In the genomic region with DNA sequence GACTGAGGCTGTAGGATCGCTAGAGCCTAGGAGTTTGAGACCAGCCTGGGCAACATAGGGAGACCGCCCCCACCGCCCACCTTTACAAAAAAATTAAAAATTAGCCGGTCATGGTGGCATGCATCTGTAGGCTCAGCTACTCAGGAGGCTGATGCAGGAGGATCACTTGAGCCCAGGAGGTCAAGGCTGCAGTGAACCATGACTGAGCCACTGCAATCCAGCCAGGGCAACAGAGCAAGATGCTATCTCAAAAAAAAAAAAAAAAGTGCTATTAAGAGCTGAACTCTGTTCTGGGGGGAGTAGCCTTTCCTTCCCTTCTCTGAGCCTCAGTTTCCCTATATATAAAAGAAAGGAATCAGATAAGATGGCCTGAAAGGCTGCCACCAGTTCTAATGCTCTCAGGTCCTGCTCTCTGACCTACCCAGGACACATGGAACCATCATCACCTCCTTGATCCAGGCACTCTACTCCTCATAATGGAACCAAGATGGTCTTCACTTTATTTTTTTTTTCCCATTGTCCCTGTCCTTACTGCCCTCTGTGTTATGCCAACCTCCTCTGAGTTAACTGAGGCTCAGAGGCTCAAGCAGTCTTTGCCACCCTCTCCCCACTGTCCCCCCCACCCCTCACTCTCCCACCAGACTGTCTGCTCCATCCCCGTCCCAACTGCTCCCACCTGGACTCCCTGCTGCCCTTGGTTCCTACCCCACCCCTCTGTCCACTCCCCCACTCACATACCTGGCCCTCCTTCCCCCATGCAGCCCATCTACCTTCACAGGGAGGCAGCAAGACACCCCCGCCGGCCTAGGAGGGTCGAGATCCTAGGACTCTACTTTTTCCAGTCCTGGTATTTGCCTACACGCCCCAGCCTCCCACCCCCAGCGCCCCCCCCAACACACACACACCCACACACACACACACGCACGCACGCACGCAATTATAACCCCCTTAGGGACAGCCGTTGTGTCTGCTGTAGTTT, we compare ENCODE assay signal across 9 cellular contexts. TPM values are rescaled to one million over a fixed set of nuclear protein-coding genes. Genes with fewer than 3 reads are reported as not detected.
A peak's percentile ranks its signal among the peaks of the same experiment; 100 is the strongest.
DNase-seq lines count a peak whose midpoint lies in the region; TF ChIP-seq lines count a peak whose summit lies in the region.
"Had no signal": no experiment of that assay in that cellular context is flagged by ENCODE, and none has a peak within 500 bp of the region (broad histone marks: within the 10 kb centered on the region; RNA-seq: fewer than 3 reads in every experiment).

No MANE protein-coding gene starts in this region.

- DNase-seq in A673 (ENCODE audit: low spot score) (no peak), mammary epithelial cell (no peak), dermis blood vessel endothelial cell (no peak), NCI-H748 treated with DMSO at 0.1 percent for 48 hours (lab: John Stamatoyannopoulos, UW) (no peak), LoVo (ENCODE audit: low spot score) (no peak), ureter (ENCODE audit: low spot score) (no peak)

- peaks cover 2% of the 10 kb centered on the region for H3K36me3 Mint-ChIP-seq in IgD-negative memory B cell

- 54% methylated on average over 9 of the region's 15 CpGs for WGBS in mammary epithelial cell (ENCODE audit: low coverage, missing lambda C conversion rate)

- in situ Hi-C loops in mammary epithelial cell (cut with MboI; ENCODE audit: low sequenced_read_pairs in 2 of 2): loop anchor here (5.0 to 25.0 kb wide), 7 partner anchors 90 to 1053 kb away; a partner anchor contains a TSS

- H3K27me3 ChIP-seq in A673 (replicated peaks; ENCODE audit: insufficient read depth, low read depth, low read length, poor library complexity) (no peaks in the 10 kb centered on the region), mammary epithelial cell (ENCODE audit: insufficient read depth, low read length) (no peaks in the 10 kb centered on the region), muscle layer of duodenum (ENCODE audit: low read depth, low read length) (no peaks in the 10 kb centered on the region)

- H3K4me3 ChIP-seq in A673 (ENCODE audit: low read depth, low read length, poor library complexity, severe bottlenecking) (peak overlapping the region; percentile 43), mammary epithelial cell (replicated peaks in 1 of 3; ENCODE audit: insufficient read depth in 1 of 3, low read depth in 2 of 3, low read length in 3 of 3) (peak overlapping the region in 2 of 3 experiments; percentile 34 to 37), muscle layer of duodenum (ENCODE audit: low read depth in 1 of 2, low read length in 2 of 2) (peak overlapping the region; percentile 64 to 81)

- CTCF ChIA-PET in A673 (lab: Charles Lee) (interaction anchor here (1.0 to 2.8 kb wide), 5 partner anchors 16 to 861 kb away, joined by 3 to 14 read pairs (median 6); no protein-coding TSS in a partner anchor), mammary epithelial cell (lab: Charles Lee; ENCODE audit: low non-redundant PET) (interaction anchor here (0.6 to 1.4 kb wide), 5 partner anchors 13 to 245 kb away, joined by 3 to 8 read pairs (median 3); a partner anchor contains a TSS)

- peak overlapping the region; percentile 81 for H2AFZ ChIP-seq in mammary epithelial cell (ENCODE audit: low read depth, low read length)

- BruUV-seq in A673 (replicated peaks; lab: Mats Ljungman, UMichigan) (no TSS peak), mammary epithelial cell (replicated peaks; lab: Mats Ljungman, UMichigan) (no TSS peak)

- no peak for TF ChIP-seq CTCF in A673 (conservative IDR thresholded peaks at IDR 0.05; ENCODE audit: low read depth, low read length)
- TF ChIP-seq CTCF in mammary epithelial cell (conservative IDR thresholded peaks at IDR 0.05 in 1 of 2, IDR thresholded peaks at IDR 0.05 in 1 of 2; ENCODE audit: extremely low read depth in 1 of 2, insufficient read depth in 1 of 2, low read depth in 1 of 2, low read length in 2 of 2): no peak

- H3K27me3 Mint-ChIP-seq in IgD-negative memory B cell: peaks cover 2% of the 10 kb centered on the region

- no peaks in the 10 kb centered on the region for H3K79me2 ChIP-seq in mammary epithelial cell (ENCODE audit: insufficient read depth, low read length)

- dilution Hi-C loops in mammary epithelial cell (cut with HindIII; ENCODE audit: low sequenced_read_pairs): no loop called here

- peak overlapping the region; percentile 85 to 97 (median 91) for H3K4me3 Mint-ChIP-seq in IgD-negative memory B cell

- peak overlapping the region; percentile 83 for H3K4me2 ChIP-seq in mammary epithelial cell (ENCODE audit: insufficient read depth, low read depth, low read length)

- no peaks in the 10 kb centered on the region for H3K36me3 ChIP-seq in A673 (ENCODE audit: insufficient read depth, low read length, poor library complexity, severe bottlenecking)
- no peaks in the 10 kb centered on the region for H3K36me3 ChIP-seq in mammary epithelial cell (ENCODE audit: insufficient read depth, low read length)
- no peaks in the 10 kb centered on the region for H3K36me3 ChIP-seq in muscle layer of duodenum (ENCODE audit: control insufficient read depth in 1 of 2, insufficient read depth in 2 of 2, low read length in 2 of 2)

- H3K9me3 ChIP-seq in A673 (ENCODE audit: low read depth, low read length, poor library complexity, severe bottlenecking) (no peaks in the 10 kb centered on the region), mammary epithelial cell (replicated peaks; ENCODE audit: insufficient read depth, low read length) (no peaks in the 10 kb centered on the region), muscle layer of duodenum (ENCODE audit: control insufficient read depth in 1 of 2, low read length in 2 of 2) (no peaks in the 10 kb centered on the region)

- H3K4me1 ChIP-seq in A673 (ENCODE audit: insufficient read depth, low read length, poor library complexity, severe bottlenecking) (peaks cover 5% of the 10 kb centered on the region), mammary epithelial cell (ENCODE audit: insufficient read depth, low read length) (peaks cover 55% of the 10 kb centered on the region), muscle layer of duodenum (ENCODE audit: control insufficient read depth in 1 of 2, insufficient read depth in 2 of 2, low read length in 2 of 2) (peaks cover 5 to 8% of the 10 kb centered on the region in 2 donors)

- no peaks in the 10 kb centered on the region for H4K20me1 ChIP-seq in mammary epithelial cell (ENCODE audit: insufficient read depth, low read length)

- no peak overlapping the region for H3K9ac ChIP-seq in mammary epithelial cell (ENCODE audit: insufficient read depth, low read length)

- peak overlapping the region; percentile 92 to 99 (median 99) for H3K27ac Mint-ChIP-seq in IgD-negative memory B cell

- H3K9me3 Mint-ChIP-seq in IgD-negative memory B cell: no peaks in the 10 kb centered on the region

- intact Hi-C loops in A673 (cut with micrococcal nuclease; ENCODE audit: unreplicated experiment) (loop anchor here (5.0 kb wide), 2 partner anchors 518 to 808 kb away; a partner anchor contains a TSS), mammary epithelial cell (cut with micrococcal nuclease) (loop anchor here (5.0 kb wide), 1 partner anchor 168 kb away; no protein-coding TSS in a partner anchor)

- H3K4me1 Mint-ChIP-seq in IgD-negative memory B cell: peaks cover 25 to 26% (median 26%) of the 10 kb centered on the region in 3 donors

- POLR2A ChIA-PET in A673 (lab: Charles Lee; ENCODE audit: low non-redundant PET): no interaction called here

- H3K27ac ChIP-seq in A673 (ENCODE audit: low read depth, low read length, poor library complexity, severe bottlenecking): no peak overlapping the region
- H3K27ac ChIP-seq in mammary epithelial cell (ENCODE audit: insufficient read depth, low read depth, low read length): peak overlapping the region; percentile 68
- peak overlapping the region; percentile 78 for H3K27ac ChIP-seq in muscle layer of duodenum (ENCODE audit: low read length)

RNA-seq across cellular contexts. Expression of a gene that starts 23.8 kb away (rescaled TPM):
- total RNA-seq in A673 (2021) (504 and 524 TPM in 2 replicates), mammary epithelial cell (100 to 1,000 TPM in 1 of 2 donors, 10 to 100 TPM in 1; 78.9 to 981 TPM), dermis blood vessel endothelial cell (93.3 and 128 TPM in 2 replicates), ureter (1,012 TPM)
- polyA plus RNA-seq in IgD-negative memory B cell (1,505 TPM), mammary epithelial cell (108 TPM)
- polyA minus RNA-seq in mammary epithelial cell: 399 TPM

RNA-seq across cellular contexts. Expression of a gene that starts 40.5 kb away (rescaled TPM):
- total RNA-seq in A673 (2021) (54.1 and 82.2 TPM in 2 replicates), mammary epithelial cell (over 10,000 TPM; 10,365 to 24,723 TPM), dermis blood vessel endothelial cell (2.0 and 3.7 TPM in 2 replicates), ureter (223 TPM)
- polyA plus RNA-seq in IgD-negative memory B cell (not detected), mammary epithelial cell (8,957 TPM)
- 6,693 TPM for polyA minus RNA-seq in mammary epithelial cell
- total RNA-seq: lung microvascular endothelial cell had no signal

RNA-seq across cellular contexts. Expression of a gene that starts 47.3 kb away (rescaled TPM):
- total RNA-seq in A673 (2021) (not detected in 2 replicates), mammary epithelial cell (1 to 10 TPM in 1 of 2 donors, under 1 TPM in 1; 0.67 to 2.0 TPM), dermis blood vessel endothelial cell (not detected in 2 replicates), ureter (not detected)
- polyA plus RNA-seq in IgD-negative memory B cell (not detected), mammary epithelial cell (0.94 TPM)
- 7.5 TPM for polyA minus RNA-seq in mammary epithelial cell
- total RNA-seq: lung microvascular endothelial cell had no signal

RNA-seq across cellular contexts. Expression of a gene that starts 52.3 kb away (rescaled TPM):
- total RNA-seq in A673 (2021) (not detected in 2 replicates), mammary epithelial cell (1,000 to 10,000 TPM in 1 of 2 donors, 100 to 1,000 TPM in 1; 585 to 1,021 TPM), dermis blood vessel endothelial cell (0.28 and 0.51 TPM in 2 replicates), ureter (0.73 TPM)
- polyA plus RNA-seq in IgD-negative memory B cell (not detected), mammary epithelial cell (659 TPM)
- 694 TPM for polyA minus RNA-seq in mammary epithelial cell
- total RNA-seq: lung microvascular endothelial cell had no signal

Comparison
In these comparisons a context has a peak if more than half of its experiments do, and no peak if none do; other contexts are left out.
1. RNA of a gene that starts 40.5 kb away (total RNA-seq): 10,365 to 24,723 TPM in mammary epithelial cell; 223 TPM in ureter (single experiment), 54.1 to 82.2 TPM in A673 and 2.0 to 3.7 TPM in dermis blood vessel endothelial cell; every median in the first group is over 10 times any median in the second.
2. Peak in every context shown above with its lines, with median percentiles within 50 percentile points of each other: H3K4me3 ChIP-seq.